In the genomic region with DNA sequence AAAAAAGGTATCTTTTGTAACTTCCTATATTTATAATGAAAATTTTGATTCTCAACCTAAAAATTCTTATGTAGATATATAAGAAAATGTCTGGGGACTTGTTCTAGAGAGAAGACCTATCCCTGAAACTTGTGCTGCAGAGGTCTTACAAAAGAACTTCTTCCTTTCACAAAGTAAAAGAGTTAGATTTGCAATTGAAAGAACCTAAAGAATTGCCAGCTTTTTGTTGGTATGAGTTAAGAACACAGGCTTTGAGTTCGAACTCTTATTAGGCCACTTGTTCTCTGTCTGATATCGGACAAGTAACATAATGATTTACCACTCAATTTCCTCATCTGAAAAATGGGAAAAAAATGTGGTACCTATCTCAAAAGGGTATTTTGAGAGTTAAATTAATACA, we compare ENCODE assay signal across 27 cellular contexts.
"Had no signal": no experiment of that assay in that cellular context is flagged by ENCODE, and none has a peak within 500 bp of the region (broad histone marks: within the 10 kb centered on the region; RNA-seq: fewer than 3 reads in every experiment).

No MANE protein-coding gene starts in this region.

- H3K27ac Mint-ChIP-seq: immature natural killer cell; mesothelial cell of epicardium; naive B cell; natural killer cell; nephron progenitor cell; progenitor cell of endocrine pancreas; stimulated activated naive B cell treated with anti-CD40 and anti-IgM and Interleukin-4, amounts not matched to agents 10 μg/mL and 1 μg/mL and 100 μg/mL, for 72 hours had no signal

- H3K36me3 Mint-ChIP-seq: immature natural killer cell; mesothelial cell of epicardium; naive B cell; natural killer cell; stimulated activated naive B cell treated with anti-CD40 and anti-IgM and Interleukin-4, amounts not matched to agents 10 μg/mL and 1 μg/mL and 100 μg/mL, for 72 hours had no signal

- H3K27me3 Mint-ChIP-seq: progenitor cell of endocrine pancreas; stimulated activated naive B cell treated with anti-CD40 and anti-IgM and Interleukin-4, amounts not matched to agents 10 μg/mL and 1 μg/mL and 100 μg/mL, for 72 hours had no signal

- H3K27ac ChIP-seq: left ventricle myocardium inferior, ovary, right atrium auricular region, right lobe of liver, stomach, testis, thyroid gland, transverse colon, upper lobe of left lung, vagina had no signal

- DNase-seq: hippocampal formation; immature natural killer cell; kidney; left colon; left ventricle myocardium inferior; mesendoderm; naive B cell; natural killer cell; nephron progenitor cell; ovary; right lobe of liver; stimulated activated CD4-positive, alpha-beta T cell treated with anti-CD3 and anti-CD28 coated beads, Interleukin-12 subunit alpha, Interleukin-12 subunit beta, amount 100 ng/mL, for 4 hours; stimulated activated CD4-positive, alpha-beta T cell treated with anti-CD3 and anti-CD28 coated beads, Interleukin-15, amount 100 ng/mL, for 24 hours; stimulated activated CD4-positive, alpha-beta T cell treated with anti-CD3 and anti-CD28 coated beads, Interleukin-2, amount 100 ng/mL, for 24 hours; stimulated activated CD4-positive, alpha-beta T cell treated with anti-CD3 and anti-CD28 coated beads, Interleukin-4, amount 100 ng/mL, for 1 hour; stimulated activated naive B cell treated with anti-CD40 and anti-IgM and Interleukin-4, amounts not matched to agents 10 μg/mL and 1 μg/mL and 100 μg/mL, for 72 hours; stimulated activated naive CD8-positive, alpha-beta T cell treated with anti-CD3 and anti-CD28 coated beads, Interleukin-15, Interleukin-2, amounts not matched to agents 100 U/mL and 50 U/mL, for 24 hours; stomach; testis; thyroid gland; transverse colon; upper lobe of left lung had no signal

- H3K4me3 Mint-ChIP-seq: immature natural killer cell; mesothelial cell of epicardium; naive B cell; natural killer cell; nephron progenitor cell; stimulated activated naive B cell treated with anti-CD40 and anti-IgM and Interleukin-4, amounts not matched to agents 10 μg/mL and 1 μg/mL and 100 μg/mL, for 72 hours had no signal

- ATAC-seq: left colon; natural killer cell; right lobe of liver; stimulated activated naive B cell treated with anti-CD40 and anti-IgM and Interleukin-4, amounts not matched to agents 10 μg/mL and 1 μg/mL and 100 μg/mL, for 72 hours; stimulated activated naive CD8-positive, alpha-beta T cell treated with anti-CD3 and anti-CD28 coated beads, Interleukin-15, Interleukin-2, amounts not matched to agents 100 U/mL and 50 U/mL, for 24 hours had no signal

- H3K4me1 Mint-ChIP-seq: immature natural killer cell; naive B cell; natural killer cell; nephron progenitor cell; stimulated activated naive B cell treated with anti-CD40 and anti-IgM and Interleukin-4, amounts not matched to agents 10 μg/mL and 1 μg/mL and 100 μg/mL, for 72 hours had no signal

- H3K4me1 ChIP-seq: left ventricle myocardium inferior, right atrium auricular region, right lobe of liver, stomach, testis, thyroid gland, transverse colon, upper lobe of left lung, vagina had no signal

- H3K9me3 Mint-ChIP-seq: immature natural killer cell; mesothelial cell of epicardium; natural killer cell; nephron progenitor cell; stimulated activated naive B cell treated with anti-CD40 and anti-IgM and Interleukin-4, amounts not matched to agents 10 μg/mL and 1 μg/mL and 100 μg/mL, for 72 hours had no signal

- H3K27me3 ChIP-seq: ovary, right atrium auricular region, right lobe of liver, stomach, testis, thyroid gland, transverse colon, upper lobe of left lung, vagina had no signal

- H3K9me3 ChIP-seq: left ventricle myocardium inferior, ovary, right atrium auricular region, right lobe of liver, stomach, testis, thyroid gland, transverse colon, upper lobe of left lung, vagina had no signal

- H3K4me3 ChIP-seq: left ventricle myocardium inferior, lung, ovary, right atrium auricular region, right lobe of liver, stomach, testis, thyroid gland, transverse colon, upper lobe of left lung, vagina had no signal

- H3K36me3 ChIP-seq: left ventricle myocardium inferior, ovary, right atrium auricular region, right lobe of liver, stomach, thyroid gland, transverse colon, upper lobe of left lung, vagina had no signal
